1 cellular context compared by ENCODE assay signal in the genomic region with DNA sequence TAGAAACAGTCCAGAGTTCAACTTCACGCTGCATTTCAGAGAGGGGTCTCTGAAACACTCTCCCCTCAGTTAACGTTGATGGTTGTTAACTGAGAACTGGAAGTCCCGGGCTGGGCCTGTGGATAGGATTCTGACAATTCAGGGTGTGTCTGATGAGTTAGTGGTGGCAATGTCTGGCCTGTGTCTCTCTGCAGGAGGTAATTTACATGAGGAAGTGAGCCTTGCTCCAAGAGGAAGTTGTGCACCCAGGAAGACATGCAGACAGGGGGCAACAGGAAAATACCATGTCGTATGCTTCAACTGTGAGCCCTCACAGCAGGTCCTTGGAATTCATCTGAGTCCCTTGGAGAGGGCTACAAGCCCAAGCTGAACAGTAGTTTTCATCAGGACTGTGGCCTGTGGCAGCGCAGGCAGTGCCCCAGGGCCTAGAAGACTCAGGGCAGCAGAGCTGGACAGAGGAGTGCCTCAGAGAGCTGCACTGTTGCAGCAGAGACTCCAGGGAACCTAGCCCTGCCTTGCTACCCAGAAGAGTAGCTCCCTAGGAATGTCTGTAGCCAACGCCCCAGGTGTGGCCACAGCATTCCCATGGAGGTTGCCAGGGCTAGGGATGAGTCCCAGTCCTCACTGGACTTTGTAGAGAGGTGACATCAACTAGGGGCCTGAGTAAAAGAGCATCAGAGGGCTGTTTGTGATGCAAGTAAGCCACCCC.
TF ChIP-seq lines count a peak whose summit lies in the region.

No MANE protein-coding gene starts in this region.

TF ChIP-seq in HCT116, 20 proteins besides CTCF, POLR2A, EP300 and RAD21:
- TF ChIP-seq, protein P1, sequence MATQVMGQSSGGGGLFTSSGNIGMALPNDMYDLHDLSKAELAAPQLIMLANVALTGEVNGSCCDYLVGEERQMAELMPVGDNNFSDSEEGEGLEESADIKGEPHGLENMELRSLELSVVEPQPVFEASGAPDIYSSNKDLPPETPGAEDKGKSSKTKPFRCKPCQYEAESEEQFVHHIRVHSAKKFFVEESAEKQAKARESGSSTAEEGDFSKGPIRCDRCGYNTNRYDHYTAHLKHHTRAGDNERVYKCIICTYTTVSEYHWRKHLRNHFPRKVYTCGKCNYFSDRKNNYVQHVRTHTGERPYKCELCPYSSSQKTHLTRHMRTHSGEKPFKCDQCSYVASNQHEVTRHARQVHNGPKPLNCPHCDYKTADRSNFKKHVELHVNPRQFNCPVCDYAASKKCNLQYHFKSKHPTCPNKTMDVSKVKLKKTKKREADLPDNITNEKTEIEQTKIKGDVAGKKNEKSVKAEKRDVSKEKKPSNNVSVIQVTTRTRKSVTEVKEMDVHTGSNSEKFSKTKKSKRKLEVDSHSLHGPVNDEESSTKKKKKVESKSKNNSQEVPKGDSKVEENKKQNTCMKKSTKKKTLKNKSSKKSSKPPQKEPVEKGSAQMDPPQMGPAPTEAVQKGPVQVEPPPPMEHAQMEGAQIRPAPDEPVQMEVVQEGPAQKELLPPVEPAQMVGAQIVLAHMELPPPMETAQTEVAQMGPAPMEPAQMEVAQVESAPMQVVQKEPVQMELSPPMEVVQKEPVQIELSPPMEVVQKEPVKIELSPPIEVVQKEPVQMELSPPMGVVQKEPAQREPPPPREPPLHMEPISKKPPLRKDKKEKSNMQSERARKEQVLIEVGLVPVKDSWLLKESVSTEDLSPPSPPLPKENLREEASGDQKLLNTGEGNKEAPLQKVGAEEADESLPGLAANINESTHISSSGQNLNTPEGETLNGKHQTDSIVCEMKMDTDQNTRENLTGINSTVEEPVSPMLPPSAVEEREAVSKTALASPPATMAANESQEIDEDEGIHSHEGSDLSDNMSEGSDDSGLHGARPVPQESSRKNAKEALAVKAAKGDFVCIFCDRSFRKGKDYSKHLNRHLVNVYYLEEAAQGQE (IDR thresholded peaks at IDR 0.05; ENCODE audit: low read depth): no peak
- TF ChIP-seq SP1 (IDR thresholded peaks at IDR 0.05; ENCODE audit: low read depth): no peak
- no peak for TF ChIP-seq CEBPB (IDR thresholded peaks at IDR 0.05; ENCODE audit: low read depth)
- no peak for TF ChIP-seq SIN3A (IDR thresholded peaks at IDR 0.05; ENCODE audit: low read depth)
- no peak for TF ChIP-seq YY1 (IDR thresholded peaks at IDR 0.05; ENCODE audit: extremely low read depth, insufficient replicate concordance, low read depth, low read length)
- no peak for TF ChIP-seq TCF7L2 (IDR thresholded peaks at IDR 0.05; ENCODE audit: borderline replicate concordance, extremely low read depth, insufficient read depth, insufficient read length)
- TF ChIP-seq ELF1 (IDR thresholded peaks at IDR 0.05; ENCODE audit: borderline replicate concordance, low read depth): no peak
- no peak for TF ChIP-seq ZNF274 (IDR thresholded peaks at IDR 0.05; ENCODE audit: low read depth, low read length)
- TF ChIP-seq, protein P2, sequence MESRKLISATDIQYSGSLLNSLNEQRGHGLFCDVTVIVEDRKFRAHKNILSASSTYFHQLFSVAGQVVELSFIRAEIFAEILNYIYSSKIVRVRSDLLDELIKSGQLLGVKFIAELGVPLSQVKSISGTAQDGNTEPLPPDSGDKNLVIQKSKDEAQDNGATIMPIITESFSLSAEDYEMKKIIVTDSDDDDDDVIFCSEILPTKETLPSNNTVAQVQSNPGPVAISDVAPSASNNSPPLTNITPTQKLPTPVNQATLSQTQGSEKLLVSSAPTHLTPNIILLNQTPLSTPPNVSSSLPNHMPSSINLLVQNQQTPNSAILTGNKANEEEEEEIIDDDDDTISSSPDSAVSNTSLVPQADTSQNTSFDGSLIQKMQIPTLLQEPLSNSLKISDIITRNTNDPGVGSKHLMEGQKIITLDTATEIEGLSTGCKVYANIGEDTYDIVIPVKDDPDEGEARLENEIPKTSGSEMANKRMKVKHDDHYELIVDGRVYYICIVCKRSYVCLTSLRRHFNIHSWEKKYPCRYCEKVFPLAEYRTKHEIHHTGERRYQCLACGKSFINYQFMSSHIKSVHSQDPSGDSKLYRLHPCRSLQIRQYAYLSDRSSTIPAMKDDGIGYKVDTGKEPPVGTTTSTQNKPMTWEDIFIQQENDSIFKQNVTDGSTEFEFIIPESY (IDR thresholded peaks at IDR 0.05; ENCODE audit: extremely low read depth, insufficient replicate concordance, low read length): no peak
- TF ChIP-seq EZH2phosphoT487 (IDR thresholded peaks at IDR 0.05; ENCODE audit: borderline replicate concordance): no peak
- no peak for TF ChIP-seq ZFX (IDR thresholded peaks at IDR 0.05)
- TF ChIP-seq SRF (IDR thresholded peaks at IDR 0.05; ENCODE audit: low read depth): no peak
- TF ChIP-seq FOSL1 (IDR thresholded peaks at IDR 0.05; ENCODE audit: low read depth): no peak
